ENCODE assay signal across 13 cellular contexts in the genomic region with DNA sequence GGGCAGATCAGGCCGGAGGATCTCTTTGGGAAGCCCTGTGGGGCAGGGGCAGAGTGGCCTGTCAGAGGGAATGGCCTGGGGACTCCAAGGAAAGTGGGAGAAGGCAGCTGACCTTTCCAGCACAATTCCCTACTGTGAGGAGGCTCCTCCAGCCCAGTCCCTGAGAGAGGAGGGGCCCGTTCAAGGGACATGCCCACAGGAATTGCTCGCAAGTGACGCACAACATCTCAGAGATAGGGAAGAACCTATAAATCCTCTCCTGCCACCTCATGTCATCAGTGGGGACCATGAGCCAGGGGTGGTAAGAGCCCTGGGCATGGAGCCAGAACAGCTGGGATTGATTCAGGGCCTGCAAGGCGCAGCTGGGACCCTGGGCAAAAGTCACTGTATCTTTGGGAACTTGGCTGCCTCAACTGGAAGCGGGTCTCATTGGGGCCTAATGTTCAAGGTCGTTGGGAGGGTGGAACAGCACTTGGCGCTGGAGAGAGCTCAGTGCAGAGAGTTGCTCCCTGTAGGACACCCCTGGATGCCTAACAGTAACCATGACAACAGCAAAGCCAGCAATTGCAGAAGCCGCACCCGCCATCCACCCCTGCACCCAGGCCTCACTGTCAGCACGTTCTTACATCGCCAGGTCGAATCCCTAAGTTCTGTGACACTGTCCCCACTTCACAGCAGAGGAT. TPM values are rescaled to one million over a fixed set of nuclear protein-coding genes. Genes with fewer than 3 reads are reported as not detected.
A peak's percentile ranks its signal among the peaks of the same experiment; 100 is the strongest.
DNase-seq lines count a peak whose midpoint lies in the region; ATAC-seq and TF ChIP-seq lines count a peak whose summit lies in the region.
"Had no signal": no experiment of that assay in that cellular context is flagged by ENCODE, and none has a peak within 500 bp of the region (broad histone marks: within the 10 kb centered on the region; RNA-seq: fewer than 3 reads in every experiment).

No MANE protein-coding gene starts in this region.

- H3K27ac ChIP-seq in hepatocyte (peak overlapping the region; percentile 79), suprapubic skin (peak overlapping the region; percentile 50)
- H3K27ac ChIP-seq: 22Rv1 had no signal

- TF ChIP-seq POLR2A in suprapubic skin (IDR thresholded peaks at IDR 0.05): no peak

- no peaks in the 10 kb centered on the region for H3K79me2 ChIP-seq in hepatocyte

- H3K4me3 ChIP-seq in hepatocyte (no peak overlapping the region), suprapubic skin (no peak overlapping the region)
- H3K4me3 ChIP-seq: HAP-1 had no signal

- no peaks in the 10 kb centered on the region for H3K36me3 ChIP-seq in hepatocyte (replicated peaks; ENCODE audit: insufficient read depth, low read depth)
- H3K36me3 ChIP-seq in suprapubic skin: no peaks in the 10 kb centered on the region

- no peak for TF ChIP-seq CTCF in hepatocyte (IDR thresholded peaks at IDR 0.05; ENCODE audit: poor library complexity)
- no peak for TF ChIP-seq CTCF in suprapubic skin (IDR thresholded peaks at IDR 0.05)

- H2AFZ ChIP-seq in hepatocyte: no peak overlapping the region

- H3K27me3 ChIP-seq in hepatocyte (no peaks in the 10 kb centered on the region), suprapubic skin (no peaks in the 10 kb centered on the region)

- H3K9me3 ChIP-seq in hepatocyte (ENCODE audit: low read depth): no peaks in the 10 kb centered on the region
- no peaks in the 10 kb centered on the region for H3K9me3 ChIP-seq in suprapubic skin
- H3K9me3 ChIP-seq: HAP-1 had no signal

- peaks cover 25% of the 10 kb centered on the region for H3K4me1 ChIP-seq in hepatocyte (ENCODE audit: insufficient read depth)
- H3K4me1 ChIP-seq in suprapubic skin: peaks cover 49% of the 10 kb centered on the region
- H3K4me1 ChIP-seq: HAP-1 had no signal

- H3K9me2 ChIP-seq in hepatocyte (replicated peaks; ENCODE audit: insufficient read depth): no peaks in the 10 kb centered on the region

- no peaks in the 10 kb centered on the region for H4K20me1 ChIP-seq in hepatocyte (ENCODE audit: insufficient read depth, poor library complexity, severe bottlenecking)

- WGBS in hepatocyte (ENCODE audit: low lambda C conversion rate, missing lambda C conversion rate): 71% methylated on average over 13 of the region's 13 CpGs
- 62% methylated on average over 13 of the region's 13 CpGs for WGBS in suprapubic skin

- peak; percentile 24 for DNase-seq in DMS 273 (lab: John Stamatoyannopoulos, UW; ENCODE audit: unreplicated experiment)
- DNase-seq in DMS 273 treated with DMSO at 0.1 percent for 48 hours (lab: John Stamatoyannopoulos, UW): no peak
- DNase-seq in amniotic epithelial cell (ENCODE audit: low read depth): peak; percentile 27
- DNase-seq in hepatocyte (ENCODE audit: low spot score): peak; percentile 53
- DNase-seq in suprapubic skin (ENCODE audit: low spot score in 2 of 2): peak; percentile 59 to 69
- DNase-seq in activated CD8-positive, alpha-beta memory T cell treated with anti-CD3 and anti-CD28 coated beads, Interleukin-2, amount 50 U/mL, for 48 hours: no peak
- no peak for DNase-seq in effector CD4-positive, alpha-beta T cell
- DNase-seq: activated naive CD4-positive, alpha-beta T cell; NCI-H446 had no signal

- ATAC-seq in HG03354 (IDR thresholded peaks at IDR 0.05; ENCODE audit: poor library complexity, severe bottlenecking, unreplicated experiment): no peak

- H3K4me2 ChIP-seq in hepatocyte: no peak overlapping the region

- TF ChIP-seq EP300 in suprapubic skin (IDR thresholded peaks at IDR 0.05): no peak

RNA-seq across cellular contexts. Expression of gene ORM1, which starts 41.3 kb away (rescaled TPM):
- total RNA-seq in hepatocyte (397 and 472 TPM in 2 replicates), suprapubic skin (10 to 100 TPM in 1 of 4 donors, not detected in 3; 59.2 TPM)
- 538 and 976 TPM in 2 replicates for polyA plus RNA-seq in hepatocyte
- total RNA-seq: mononuclear cell had no signal

RNA-seq across cellular contexts. Expression of gene ORM2, which starts 48.1 kb away (rescaled TPM):
- total RNA-seq in hepatocyte (45.7 and 52.0 TPM in 2 replicates), suprapubic skin (1 to 10 TPM in 1 of 4 donors, not detected in 3; 9.5 TPM)
- polyA plus RNA-seq in hepatocyte: 80.9 and 136 TPM in 2 replicates
- total RNA-seq: mononuclear cell had no signal

Comparison
In these comparisons a context has a peak if more than half of its experiments do, and no peak if none do; other contexts are left out.
1. DNase-seq: peak in DMS 273 (single experiment), amniotic epithelial cell (single experiment), hepatocyte (single experiment) and suprapubic skin (2 of 2); none in DMS 273 treated with DMSO at 0.1 percent for 48 hours (single experiment), activated CD8-positive, alpha-beta memory T cell treated with anti-CD3 and anti-CD28 coated beads, Interleukin-2, amount 50 U/mL, for 48 hours (single experiment) and effector CD4-positive, alpha-beta T cell (single experiment).